In genomic region chr16:138049-138417, GRCh38 we compare ENCODE assay signal across 8 cellular contexts. TPM values are rescaled to one million over a fixed set of nuclear protein-coding genes. Genes with fewer than 3 reads are reported as not detected.
DNase-seq lines count a peak whose midpoint lies in the region; ATAC-seq and TF ChIP-seq lines count a peak whose summit lies in the region.

No MANE protein-coding gene starts in this region.

- peak; percentile 18 to 22 (median 18) for DNase-seq in CD4-positive, CD25-positive, alpha-beta regulatory T cell
- DNase-seq in NCI-H2171 (lab: John Stamatoyannopoulos, UW) (peak; percentile 10), cardiac muscle cell (ENCODE audit: low read depth in 1 of 2, low spot score in 1 of 2) (peak; percentile 22 to 52), cortex of kidney (lab: John Stamatoyannopoulos, UW) (no peak)
- peak; percentile 7 for DNase-seq in activated T-helper 9 cell treated with anti-CD3 and anti-CD28 coated beads, Interleukin-2, amount 50 U/mL, for 16 hours (ENCODE audit: low read depth)

- no peaks in the 10 kb centered on the region for H3K9me3 ChIP-seq in CD4-positive, CD25-positive, alpha-beta regulatory T cell (ENCODE audit: control insufficient read depth in 2 of 2, low read length in 2 of 2)
- no peaks in the 10 kb centered on the region for H3K9me3 ChIP-seq in cardiac muscle cell (ENCODE audit: low read depth)

- H3K27me3 Mint-ChIP-seq in CD4-positive, CD25-positive, alpha-beta regulatory T cell = peaks cover 5% of the 10 kb centered on the region

- H3K27ac ChIP-seq in CD4-positive, CD25-positive, alpha-beta regulatory T cell (ENCODE audit: insufficient read depth, low read length, poor library complexity, severe bottlenecking) = peak overlapping the region; percentile 41
- H3K27ac ChIP-seq in cardiac muscle cell = peak overlapping the region; percentile 63
- peak overlapping the region; percentile 15 for H3K27ac ChIP-seq in rectal smooth muscle tissue (ENCODE audit: low read depth, low read length)

- no peak for ATAC-seq in CD4-positive, CD25-positive, alpha-beta regulatory T cell (ENCODE audit: low read depth in 2 of 2)
- no peak for ATAC-seq in HG03108 (IDR thresholded peaks at IDR 0.05; ENCODE audit: unreplicated experiment)
- no peak for ATAC-seq in GM19351 (IDR thresholded peaks at IDR 0.05; ENCODE audit: unreplicated experiment)

- H3K4me3 Mint-ChIP-seq in CD4-positive, CD25-positive, alpha-beta regulatory T cell = peak overlapping the region; percentile 81 to 93 (median 83)

- no peaks in the 10 kb centered on the region for H3K36me3 ChIP-seq in CD4-positive, CD25-positive, alpha-beta regulatory T cell (ENCODE audit: control insufficient read depth, insufficient read depth, low read length)
- H3K36me3 ChIP-seq in cardiac muscle cell = no peaks in the 10 kb centered on the region
- no peaks in the 10 kb centered on the region for H3K36me3 ChIP-seq in rectal smooth muscle tissue (ENCODE audit: control insufficient read depth, insufficient read depth, low read length)

- peak overlapping the region; percentile 8 for H3K9ac ChIP-seq in rectal smooth muscle tissue (ENCODE audit: low read length)

- H3K36me3 Mint-ChIP-seq in CD4-positive, CD25-positive, alpha-beta regulatory T cell = peaks cover 6% of the 10 kb centered on the region

- no peak for TF ChIP-seq CTCF in cardiac muscle cell (IDR thresholded peaks at IDR 0.05; ENCODE audit: low read depth, low read length)

- peaks cover 0 to 2% (median 0%) of the 10 kb centered on the region in 7 donors for H3K9me3 Mint-ChIP-seq in CD4-positive, CD25-positive, alpha-beta regulatory T cell

- peaks cover 11% of the 10 kb centered on the region for H3K4me1 ChIP-seq in CD4-positive, CD25-positive, alpha-beta regulatory T cell (ENCODE audit: control insufficient read depth, insufficient read depth, low read length, poor library complexity, severe bottlenecking)
- H3K4me1 ChIP-seq in cardiac muscle cell (ENCODE audit: low read depth) = no peaks in the 10 kb centered on the region
- H3K4me1 ChIP-seq in rectal smooth muscle tissue (ENCODE audit: control insufficient read depth, insufficient read depth, low read length) = no peaks in the 10 kb centered on the region

- peak overlapping the region in 2 of 3 donors; percentile 48 to 54 for H3K27ac Mint-ChIP-seq in CD4-positive, CD25-positive, alpha-beta regulatory T cell

- H3K4me3 ChIP-seq in CD4-positive, CD25-positive, alpha-beta regulatory T cell (ENCODE audit: low read depth, low read length) = peak overlapping the region; percentile 42
- peak overlapping the region; percentile 46 for H3K4me3 ChIP-seq in cardiac muscle cell
- peak overlapping the region; percentile 56 for H3K4me3 ChIP-seq in rectal smooth muscle tissue (ENCODE audit: low read length)

- no peaks in the 10 kb centered on the region for H3K27me3 ChIP-seq in CD4-positive, CD25-positive, alpha-beta regulatory T cell (ENCODE audit: control insufficient read depth, insufficient read depth, low read length)
- no peaks in the 10 kb centered on the region for H3K27me3 ChIP-seq in cardiac muscle cell
- H3K27me3 ChIP-seq in rectal smooth muscle tissue (ENCODE audit: control insufficient read depth, insufficient read depth, low read length) = no peaks in the 10 kb centered on the region

- peaks cover 5 to 42% (median 18%) of the 10 kb centered on the region in 4 donors for H3K4me1 Mint-ChIP-seq in CD4-positive, CD25-positive, alpha-beta regulatory T cell

RNA-seq across cellular contexts. Expression of gene NPRL3, which starts 0.4 kb away (rescaled TPM):
- 23.1 TPM for total RNA-seq in CD4-positive, CD25-positive, alpha-beta regulatory T cell
- 1 to 10 TPM; 6.5 to 9.2 (median 8.2) TPM for polyA plus RNA-seq in CD4-positive, CD25-positive, alpha-beta regulatory T cell
- 20.9 and 24.3 TPM in 2 replicates for total RNA-seq in cardiac muscle cell
- polyA plus RNA-seq in cardiac muscle cell = 36.8 and 38.8 TPM in 2 replicates

RNA-seq across cellular contexts. Expression of gene HBZ, which starts 14.4 kb away (rescaled TPM):
- not detected for total RNA-seq in CD4-positive, CD25-positive, alpha-beta regulatory T cell
- polyA plus RNA-seq in CD4-positive, CD25-positive, alpha-beta regulatory T cell = not detected
- not detected in 2 replicates for total RNA-seq in cardiac muscle cell
- polyA plus RNA-seq in cardiac muscle cell = not detected in 2 replicates

RNA-seq across cellular contexts. Expression of gene HBM, which starts 27.7 kb away (rescaled TPM):
- not detected for total RNA-seq in CD4-positive, CD25-positive, alpha-beta regulatory T cell
- not detected for polyA plus RNA-seq in CD4-positive, CD25-positive, alpha-beta regulatory T cell
- total RNA-seq in cardiac muscle cell = not detected in 2 replicates
- polyA plus RNA-seq in cardiac muscle cell = not detected in 2 replicates

RNA-seq across cellular contexts. Expression of gene HBA2, which starts 34.6 kb away (rescaled TPM):
- 0.86 TPM for total RNA-seq in CD4-positive, CD25-positive, alpha-beta regulatory T cell
- 1 to 10 TPM in 1 of 4 donors, under 1 TPM in 2, not detected in 1; 0.41 to 1.2 (median 0.99) TPM for polyA plus RNA-seq in CD4-positive, CD25-positive, alpha-beta regulatory T cell
- 1.3 TPM in 1 of 2 replicates, not detected in the other for total RNA-seq in cardiac muscle cell
- 0.52 TPM in 1 of 2 replicates, not detected in the other for polyA plus RNA-seq in cardiac muscle cell

RNA-seq across cellular contexts. Expression of gene HBA1, which starts 38.4 kb away (rescaled TPM):
- not detected for total RNA-seq in CD4-positive, CD25-positive, alpha-beta regulatory T cell
- polyA plus RNA-seq in CD4-positive, CD25-positive, alpha-beta regulatory T cell = under 1 TPM in 1 of 4 donors, not detected in 3; 0.41 TPM
- total RNA-seq in cardiac muscle cell = 0.42 TPM in 1 of 2 replicates, not detected in the other
- 1.8 TPM in 1 of 2 replicates, not detected in the other for polyA plus RNA-seq in cardiac muscle cell
